In genomic region chr9:26955921-26956886, GRCh38 we compare ENCODE assay signal across 8 cellular contexts. TPM values are rescaled to one million over a fixed set of nuclear protein-coding genes. Genes with fewer than 3 reads are reported as not detected.
DNase-seq lines count a peak whose midpoint lies in the region; ATAC-seq and TF ChIP-seq lines count a peak whose summit lies in the region.

Gene IFT74 (plus strand): TSS chr9:26956412. CDS start chr9:26961968, 5,556 bp downstream.

- peak within 1 kb of the TSS; percentile 91 to 97 (median 96) for H3K27ac Mint-ChIP-seq in CD14-positive monocyte
- peak within 1 kb of the TSS; percentile 84 for H3K27ac Mint-ChIP-seq in activated CD8-positive, alpha-beta T cell treated with anti-CD3 and anti-CD28 coated beads, Interleukin-2, amount 10 ng/mL, durations not matched to agents 7 days and 5 days

- intact Hi-C loops in CD14-positive monocyte (cut with micrococcal nuclease) (no loop called here), lower leg skin (cut with DNase I; ENCODE audit: low total_unique reads) (no loop called here)

- peak within 1 kb of the TSS; percentile 83 to 96 for H3K4me3 Mint-ChIP-seq in CD14-positive monocyte
- peak within 1 kb of the TSS; percentile 83 for H3K4me3 Mint-ChIP-seq in activated CD8-positive, alpha-beta T cell treated with anti-CD3 and anti-CD28 coated beads, Interleukin-2, amount 10 ng/mL, durations not matched to agents 7 days and 5 days

- ATAC-seq in GM19395 (IDR thresholded peaks at IDR 0.05; ENCODE audit: unreplicated experiment), result peak; percentile 97
- ATAC-seq in HG03558 (IDR thresholded peaks at IDR 0.05; ENCODE audit: extremely low read depth, unreplicated experiment), result peak; percentile 95
- ATAC-seq in activated CD8-positive, alpha-beta T cell treated with anti-CD3 and anti-CD28 coated beads, Interleukin-2, amount 10 ng/mL, durations not matched to agents 7 days and 5 days, result peak; percentile 100

- DNase-seq in CD14-positive monocyte (ENCODE audit: low spot score) (peak; percentile 95), NCI-H774 (lab: John Stamatoyannopoulos, UW) (peak; percentile 96), ecto neural progenitor cell (ENCODE audit: low spot score) (peak; percentile 96), lower leg skin (ENCODE audit: low spot score in 2 of 2) (peak; percentile 99)
- DNase-seq in activated CD8-positive, alpha-beta T cell treated with anti-CD3 and anti-CD28 coated beads, Interleukin-2, amount 10 ng/mL, durations not matched to agents 7 days and 5 days, result peak; percentile 96
- peak; percentile 87 to 91 for DNase-seq in stimulated activated CD4-positive, alpha-beta T cell treated with anti-CD3 and anti-CD28 coated beads, Interleukin-4, amount 100 ng/mL, for 4 hours

- H3K4me3 ChIP-seq in lower leg skin (ENCODE audit: low read depth, poor library complexity, severe bottlenecking), result peak within 1 kb of the TSS; percentile 41

- CTCF ChIA-PET in activated CD8-positive, alpha-beta T cell treated with anti-CD3 and anti-CD28 coated beads, Interleukin-2, amount 10 ng/mL, durations not matched to agents 7 days and 5 days (lab: Charles Lee), result interaction anchor here (1.5 to 3.1 kb wide), 3 partner anchors 9 to 64 kb away, joined by 3 to 21 read pairs (median 9); partner anchors contain the start of genes CAAP1 and PLAA

- WGBS in lower leg skin, 2 donors, result 1% methylated on average over 53 of the region's 53 CpGs

- TF ChIP-seq CTCF in CD14-positive monocyte (IDR thresholded peaks at IDR 0.05), result no peak
- no peak for TF ChIP-seq CTCF in lower leg skin (IDR thresholded peaks at IDR 0.05)

- no peak for TF ChIP-seq POLR2A in lower leg skin (IDR thresholded peaks at IDR 0.05)

- peaks cover 0 to 2% (median 0%) of the 10 kb centered on the region in 7 donors for H3K9me3 Mint-ChIP-seq in CD14-positive monocyte
- H3K9me3 Mint-ChIP-seq in activated CD8-positive, alpha-beta T cell treated with anti-CD3 and anti-CD28 coated beads, Interleukin-2, amount 10 ng/mL, durations not matched to agents 7 days and 5 days (ENCODE audit: insufficient read depth), result no peaks in the 10 kb centered on the region

- H3K4me1 Mint-ChIP-seq in CD14-positive monocyte, result peaks cover 28% of the 10 kb centered on the region
- peaks cover 33% of the 10 kb centered on the region for H3K4me1 Mint-ChIP-seq in activated CD8-positive, alpha-beta T cell treated with anti-CD3 and anti-CD28 coated beads, Interleukin-2, amount 10 ng/mL, durations not matched to agents 7 days and 5 days (ENCODE audit: low read depth)

- H3K36me3 Mint-ChIP-seq in CD14-positive monocyte, result no peaks in the 10 kb centered on the region
- no peaks in the 10 kb centered on the region for H3K36me3 Mint-ChIP-seq in activated CD8-positive, alpha-beta T cell treated with anti-CD3 and anti-CD28 coated beads, Interleukin-2, amount 10 ng/mL, durations not matched to agents 7 days and 5 days (ENCODE audit: low read depth)

- POLR2A ChIA-PET in activated CD8-positive, alpha-beta T cell treated with anti-CD3 and anti-CD28 coated beads, Interleukin-2, amount 10 ng/mL, durations not matched to agents 7 days and 5 days (lab: Charles Lee), result interaction anchor here (0.7 to 2.7 kb wide), 7 partner anchors 9 to 77 kb away, joined by 3 to 36 read pairs (median 3); partner anchors contain the start of genes CAAP1 and PLAA

- no peaks in the 10 kb centered on the region for H3K27me3 Mint-ChIP-seq in CD14-positive monocyte (ENCODE audit: low read depth in 3 of 3)
- H3K27me3 Mint-ChIP-seq in activated CD8-positive, alpha-beta T cell treated with anti-CD3 and anti-CD28 coated beads, Interleukin-2, amount 10 ng/mL, durations not matched to agents 7 days and 5 days (ENCODE audit: low read depth), result no peaks in the 10 kb centered on the region

RNA-seq across cellular contexts. Expression of gene IFT74, which starts in this region (rescaled TPM):
- 1 to 10 TPM; 3.7 to 6.0 TPM for polyA plus RNA-seq in CD14-positive monocyte
- total RNA-seq in activated CD8-positive, alpha-beta T cell treated with anti-CD3 and anti-CD28 coated beads, Interleukin-2, amount 10 ng/mL, durations not matched to agents 7 days and 5 days, result 1 to 10 TPM; 5.7 to 6.5 TPM
- 10 to 100 TPM in 2 of 4 donors, 1 to 10 TPM in 2; 7.6 to 13.9 (median 9.9) TPM for total RNA-seq in lower leg skin

Comparison
In these comparisons a context has a peak if more than half of its experiments do, and no peak if none do; other contexts are left out.
1. Peak in every context shown above with its lines: DNase-seq, ATAC-seq and H3K4me3 ChIP-seq.